ENCODE assay signal across 23 cellular contexts in genomic region chr20:1833216-1833615, GRCh38.
"Had no signal": no experiment of that assay in that cellular context is flagged by ENCODE, and none has a peak within 500 bp of the region (broad histone marks: within the 10 kb centered on the region; RNA-seq: fewer than 3 reads in every experiment).

No MANE protein-coding gene starts in this region.

- FAIRE-seq: RCC 7860, TTC549 had no signal

- H3K9me3 Mint-ChIP-seq: activated CD8-positive, alpha-beta T cell treated with anti-CD3 and anti-CD28 coated beads for 36 hours; activated naive CD8-positive, alpha-beta T cell treated with anti-CD3 and anti-CD28 coated beads, Interleukin-2, amount 10 ng/mL, durations not matched to agents 7 days and 5 days had no signal

- H3K4me1 Mint-ChIP-seq: activated naive CD8-positive, alpha-beta T cell treated with anti-CD3 and anti-CD28 coated beads, Interleukin-2, amount 10 ng/mL, durations not matched to agents 7 days and 5 days had no signal

- DNase-seq: activated CD4-positive, CD25-positive, alpha-beta regulatory T cell; activated CD8-positive, alpha-beta memory T cell treated with anti-CD3 and anti-CD28 coated beads, Interleukin-2, amount 50 U/mL, for 48 hours; activated CD8-positive, alpha-beta T cell treated with anti-CD3 and anti-CD28 coated beads for 36 hours; activated naive CD4-positive, alpha-beta T cell treated with anti-CD3 and anti-CD28 coated beads, Interleukin-2, amount 50 U/mL, for 16 hours; activated naive CD8-positive, alpha-beta T cell treated with anti-CD3 and anti-CD28 coated beads, Interleukin-2, amount 10 ng/mL, durations not matched to agents 7 days and 5 days; activated T-cell treated with anti-CD3 and anti-CD28 coated beads, Interleukin-2, amount 50 U/mL, for 1 hour; adrenal gland; aorta; central memory CD4-positive, alpha-beta T cell; Kasumi-1; NCI-H1105 treated with DMSO at 0.1 percent for 48 hours; NCI-H1436 treated with DMSO at 0.1 percent for 48 hours; NCI-H187; NCI-H2081; NCI-H446; NCI-H524; PC-3; SIG-M5; T-helper 2 cell; T1000 had no signal

- H3K4me3 Mint-ChIP-seq: activated CD8-positive, alpha-beta T cell treated with anti-CD3 and anti-CD28 coated beads for 36 hours; activated naive CD8-positive, alpha-beta T cell treated with anti-CD3 and anti-CD28 coated beads, Interleukin-2, amount 10 ng/mL, durations not matched to agents 7 days and 5 days had no signal

- H3K4me1 ChIP-seq: breast epithelium had no signal

- H3K27me3 ChIP-seq: adrenal gland, breast epithelium had no signal

- H3K4me3 ChIP-seq: adrenal gland, breast epithelium had no signal

- ATAC-seq: activated CD8-positive, alpha-beta T cell treated with anti-CD3 and anti-CD28 coated beads for 36 hours; PC-3 had no signal

- H3K36me3 Mint-ChIP-seq: activated naive CD8-positive, alpha-beta T cell treated with anti-CD3 and anti-CD28 coated beads, Interleukin-2, amount 10 ng/mL, durations not matched to agents 7 days and 5 days had no signal

- H3K27ac Mint-ChIP-seq: activated CD8-positive, alpha-beta T cell treated with anti-CD3 and anti-CD28 coated beads for 36 hours; activated naive CD8-positive, alpha-beta T cell treated with anti-CD3 and anti-CD28 coated beads, Interleukin-2, amount 10 ng/mL, durations not matched to agents 7 days and 5 days had no signal

- H3K9me3 ChIP-seq: adrenal gland, breast epithelium had no signal

- H3K27ac ChIP-seq: adrenal gland, breast epithelium had no signal

- H3K36me3 ChIP-seq: adrenal gland, breast epithelium had no signal
